23 cellular contexts compared by ENCODE assay signal in genomic region chrX:25536307-25536970, GRCh38.
DNase-seq lines count a peak whose midpoint lies in the region; ATAC-seq, FAIRE-seq and TF ChIP-seq lines count a peak whose summit lies in the region.
"Had no signal": no experiment of that assay in that cellular context is flagged by ENCODE, and none has a peak within 500 bp of the region (broad histone marks: within the 10 kb centered on the region; RNA-seq: fewer than 3 reads in every experiment).

No MANE protein-coding gene starts in this region.

- no peaks in the 10 kb centered on the region for H3K4me1 Mint-ChIP-seq in effector memory CD8-positive, alpha-beta T cell (ENCODE audit: low read depth in 2 of 2)
- H3K4me1 Mint-ChIP-seq: CD4-positive, CD25-positive, alpha-beta regulatory T cell had no signal

- no peak overlapping the region for H3K4me3 ChIP-seq in bronchial epithelial cell (ENCODE audit: low read depth, low read length)
- H3K4me3 ChIP-seq in mammary epithelial cell (replicated peaks in 1 of 3; ENCODE audit: insufficient read depth in 1 of 3, low read depth in 2 of 3, low read length in 3 of 3): no peak overlapping the region
- H3K4me3 ChIP-seq: Peyer's patch, SJSA1 had no signal

- FAIRE-seq in D721Med (lab: Jason Lieb, UNC) (peak; percentile 29), bronchial epithelial cell (lab: Jason Lieb, UNC) (peak; percentile 36)
- FAIRE-seq: GM19239 had no signal

- H3K27me3 Mint-ChIP-seq in effector memory CD8-positive, alpha-beta T cell: no peaks in the 10 kb centered on the region
- H3K27me3 Mint-ChIP-seq: CD4-positive, CD25-positive, alpha-beta regulatory T cell had no signal

- H3K4me1 ChIP-seq in mammary epithelial cell (ENCODE audit: insufficient read depth, low read length): no peaks in the 10 kb centered on the region
- H3K4me1 ChIP-seq: Peyer's patch, SJSA1 had no signal

- H2AFZ ChIP-seq in mammary epithelial cell (ENCODE audit: low read depth, low read length): no peak overlapping the region

- no peak overlapping the region for H3K4me2 ChIP-seq in mammary epithelial cell (ENCODE audit: insufficient read depth, low read depth, low read length)

- no peaks in the 10 kb centered on the region for H3K9me3 Mint-ChIP-seq in effector memory CD8-positive, alpha-beta T cell
- H3K9me3 Mint-ChIP-seq: T-helper 1 cell treated with Interleukin-12 subunit alpha and Interleukin-12 subunit beta and Interleukin-4 antibody, amounts not matched to agents 30 μg/mL and 1 μg/mL, for 36 hours had no signal

- H3K27me3 ChIP-seq in bronchial epithelial cell (ENCODE audit: control insufficient read depth, insufficient read depth, low read length) (no peaks in the 10 kb centered on the region), mammary epithelial cell (ENCODE audit: insufficient read depth, low read length) (no peaks in the 10 kb centered on the region)
- H3K27me3 ChIP-seq: Peyer's patch, SJSA1 had no signal

- no peak overlapping the region for H3K4me3 Mint-ChIP-seq in effector memory CD8-positive, alpha-beta T cell
- H3K4me3 Mint-ChIP-seq: CD4-positive, CD25-positive, alpha-beta regulatory T cell; T-helper 1 cell treated with Interleukin-12 subunit alpha and Interleukin-12 subunit beta and Interleukin-4 antibody, amounts not matched to agents 30 μg/mL and 1 μg/mL, for 36 hours had no signal

- dilution Hi-C loops in mammary epithelial cell (cut with HindIII; ENCODE audit: low sequenced_read_pairs): no loop called here

- H3K36me3 ChIP-seq in bronchial epithelial cell (ENCODE audit: control insufficient read depth, insufficient read depth, low read length) (no peaks in the 10 kb centered on the region), mammary epithelial cell (ENCODE audit: insufficient read depth, low read length) (no peaks in the 10 kb centered on the region)
- H3K36me3 ChIP-seq: Peyer's patch, SJSA1 had no signal

- no TSS peak for BruUV-seq in mammary epithelial cell (replicated peaks; lab: Mats Ljungman, UMichigan)

- no peaks in the 10 kb centered on the region for H4K20me1 ChIP-seq in mammary epithelial cell (ENCODE audit: insufficient read depth, low read length)

- no peaks in the 10 kb centered on the region for H3K9me3 ChIP-seq in mammary epithelial cell (replicated peaks; ENCODE audit: insufficient read depth, low read length)
- H3K9me3 ChIP-seq: Peyer's patch, SJSA1 had no signal

- H3K79me2 ChIP-seq in mammary epithelial cell (ENCODE audit: insufficient read depth, low read length): no peaks in the 10 kb centered on the region

- no peak overlapping the region for H3K27ac ChIP-seq in mammary epithelial cell (ENCODE audit: insufficient read depth, low read depth, low read length)
- H3K27ac ChIP-seq: Peyer's patch, SJSA1 had no signal

- intact Hi-C loops in mammary epithelial cell (cut with micrococcal nuclease): no loop called here

- H3K27ac Mint-ChIP-seq in effector memory CD8-positive, alpha-beta T cell: no peak overlapping the region
- H3K27ac Mint-ChIP-seq: CD4-positive, CD25-positive, alpha-beta regulatory T cell; T-helper 1 cell treated with Interleukin-12 subunit alpha and Interleukin-12 subunit beta and Interleukin-4 antibody, amounts not matched to agents 30 μg/mL and 1 μg/mL, for 36 hours had no signal

- ATAC-seq in GM18520 (IDR thresholded peaks at IDR 0.05; ENCODE audit: unreplicated experiment) (no peak), HG03139 (IDR thresholded peaks at IDR 0.05; ENCODE audit: unreplicated experiment) (no peak)
- ATAC-seq in effector memory CD8-positive, alpha-beta T cell (replicated peaks): no peak

- no peak for TF ChIP-seq CTCF in D721Med (IDR thresholded peaks at IDR 0.05; ENCODE audit: insufficient read depth, missing control alignments)
- no peak for TF ChIP-seq CTCF in bronchial epithelial cell (IDR thresholded peaks at IDR 0.05; ENCODE audit: insufficient read depth, low read length, severe bottlenecking)
- TF ChIP-seq CTCF in mammary epithelial cell (conservative IDR thresholded peaks at IDR 0.05 in 1 of 2, IDR thresholded peaks at IDR 0.05 in 1 of 2; ENCODE audit: extremely low read depth in 1 of 2, insufficient read depth in 1 of 2, low read depth in 1 of 2, low read length in 2 of 2): no peak

- CTCF ChIA-PET in mammary epithelial cell (lab: Charles Lee; ENCODE audit: low non-redundant PET): no interaction called here

- H3K36me3 Mint-ChIP-seq in effector memory CD8-positive, alpha-beta T cell (ENCODE audit: insufficient read depth): no peaks in the 10 kb centered on the region
- H3K36me3 Mint-ChIP-seq: CD4-positive, CD25-positive, alpha-beta regulatory T cell had no signal

- DNase-seq in D721Med (ENCODE audit: insufficient read length, low spot score): no peak
- peak; percentile 1 for DNase-seq in NCI-H1092 (lab: John Stamatoyannopoulos, UW)
- peak; percentile 65 for DNase-seq in NCI-H345 (lab: John Stamatoyannopoulos, UW)
- no peak for DNase-seq in bronchial epithelial cell (ENCODE audit: low read depth)
- DNase-seq in mammary epithelial cell: no peak
- no peak for DNase-seq in effector memory CD8-positive, alpha-beta T cell
- DNase-seq: CD4-positive, CD25-positive, alpha-beta regulatory T cell; DMS153; GDM1; H7; KBM-7; MM.1S; NCI-H1048; NCI-H187 treated with DMSO at 0.1 percent for 48 hours; NCI-H446 treated with DMSO at 0.1 percent for 48 hours; NCI-H774; Peyer's patch; T1000 had no signal

- no peak overlapping the region for H3K9ac ChIP-seq in mammary epithelial cell (ENCODE audit: insufficient read depth, low read length)

- 46% methylated on average over 2 of the region's 2 CpGs for WGBS in mammary epithelial cell (ENCODE audit: low coverage, missing lambda C conversion rate)

- in situ Hi-C loops in mammary epithelial cell (cut with MboI; ENCODE audit: low sequenced_read_pairs in 2 of 2): no loop called here

Comparison
In these comparisons a context has a peak if more than half of its experiments do, and no peak if none do; other contexts are left out.
1. DNase-seq: peak in NCI-H1092 (single experiment) and NCI-H345 (single experiment); none in D721Med (single experiment), bronchial epithelial cell (single experiment), mammary epithelial cell (single experiment) and effector memory CD8-positive, alpha-beta T cell (0 of 3).